Comparison of ENCODE assay signal across 18 cellular contexts in the genomic region with DNA sequence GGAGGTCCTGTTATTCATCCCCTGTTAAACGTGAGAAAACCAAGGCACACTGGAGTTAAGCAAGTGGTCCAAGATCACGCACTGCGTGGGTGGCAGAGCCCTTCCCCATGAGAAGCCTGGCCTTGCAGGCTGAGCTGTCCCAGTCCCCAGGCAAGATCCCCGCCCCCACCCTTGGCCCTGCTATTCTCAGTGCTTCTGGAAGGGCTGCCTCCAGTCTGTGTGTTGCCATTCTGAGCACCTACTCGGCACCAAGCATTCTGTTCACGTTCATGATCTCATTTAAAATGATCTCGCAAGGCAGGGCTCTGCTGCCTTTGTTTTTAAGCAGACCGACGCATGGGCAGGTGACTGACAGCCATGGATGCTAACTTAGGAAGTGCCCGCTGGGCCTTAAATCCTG.
A peak's percentile ranks its signal among the peaks of the same experiment; 100 is the strongest.
DNase-seq lines count a peak whose midpoint lies in the region; ATAC-seq, FAIRE-seq and TF ChIP-seq lines count a peak whose summit lies in the region.
"Had no signal": no experiment of that assay in that cellular context is flagged by ENCODE, and none has a peak within 500 bp of the region (broad histone marks: within the 10 kb centered on the region; RNA-seq: fewer than 3 reads in every experiment).

No MANE protein-coding gene starts in this region.

- H3K27ac Mint-ChIP-seq in stimulated activated naive CD8-positive, alpha-beta T cell treated with anti-CD3 and anti-CD28 coated beads, Interleukin-15, amount 100 ng/mL, for 72 hours, result no peak overlapping the region
- H3K27ac Mint-ChIP-seq in activated naive CD8-positive, alpha-beta T cell treated with anti-CD3 and anti-CD28 coated beads, Interleukin-2, amount 50 U/mL, for 24 hours, result no peak overlapping the region
- H3K27ac Mint-ChIP-seq: CD4-positive, alpha-beta memory T cell had no signal

- no peaks in the 10 kb centered on the region for H3K27me3 Mint-ChIP-seq in stimulated activated naive CD8-positive, alpha-beta T cell treated with anti-CD3 and anti-CD28 coated beads, Interleukin-15, amount 100 ng/mL, for 72 hours
- H3K27me3 Mint-ChIP-seq in activated naive CD8-positive, alpha-beta T cell treated with anti-CD3 and anti-CD28 coated beads, Interleukin-2, amount 50 U/mL, for 24 hours, result peaks cover 4% of the 10 kb centered on the region

- no peaks in the 10 kb centered on the region for H3K36me3 Mint-ChIP-seq in activated naive CD8-positive, alpha-beta T cell treated with anti-CD3 and anti-CD28 coated beads, Interleukin-2, amount 50 U/mL, for 24 hours (ENCODE audit: low read depth)
- H3K36me3 Mint-ChIP-seq: CD4-positive, alpha-beta memory T cell had no signal

- DNase-seq in anterior cingulate cortex (lab: John Stamatoyannopoulos, UW), result peak in 35 of 58 donors; percentile 6 to 63 (median 31)
- DNase-seq in head of caudate nucleus, result peak in 25 of 42 donors; percentile 8 to 70 (median 30)
- DNase-seq in nucleus accumbens (lab: John Stamatoyannopoulos, UW), result peak in 33 of 56 donors; percentile 7 to 66 (median 27)
- DNase-seq in GM10248 (ENCODE audit: extremely low spot score), result no peak
- DNase-seq in stimulated activated naive CD8-positive, alpha-beta T cell treated with anti-CD3 and anti-CD28 coated beads, Interleukin-15, amount 100 ng/mL, for 72 hours, result no peak
- DNase-seq in activated naive CD8-positive, alpha-beta T cell treated with anti-CD3 and anti-CD28 coated beads, Interleukin-2, amount 50 U/mL, for 24 hours, result no peak
- no peak for DNase-seq in GM19239 (ENCODE audit: insufficient read length, low spot score)
- DNase-seq: BE2C; CD4-positive, alpha-beta memory T cell; DMS153; DMS79 treated with DMSO at 0.1 percent for 48 hours; EL; GDM1; GM23248 had no signal

- no peak for TF ChIP-seq CTCF in GM10248 (IDR thresholded peaks at IDR 0.05; ENCODE audit: control extremely low read depth, extremely low read depth, low read depth, missing control alignments)

- ATAC-seq in stimulated activated naive CD8-positive, alpha-beta T cell treated with anti-CD3 and anti-CD28 coated beads, Interleukin-15, amount 100 ng/mL, for 72 hours, result no peak
- no peak for ATAC-seq in activated naive CD8-positive, alpha-beta T cell treated with anti-CD3 and anti-CD28 coated beads, Interleukin-2, amount 50 U/mL, for 24 hours
- ATAC-seq: HCT116 had no signal

- no peak for FAIRE-seq in GM19239 (lab: Jason Lieb, UNC)
- FAIRE-seq: A204.1, D721Med, H54 had no signal

- POLR2A ChIA-PET in GM10248 (lab: Yijun Ruan, JAX), result no interaction called here

- intact Hi-C loops in head of caudate nucleus (cut with DNase I), result no loop called here

- CTCF ChIA-PET in GM10248 (lab: Yijun Ruan, JAX), result no interaction called here

- no peak overlapping the region for H3K4me3 Mint-ChIP-seq in stimulated activated naive CD8-positive, alpha-beta T cell treated with anti-CD3 and anti-CD28 coated beads, Interleukin-15, amount 100 ng/mL, for 72 hours
- no peak overlapping the region for H3K4me3 Mint-ChIP-seq in activated naive CD8-positive, alpha-beta T cell treated with anti-CD3 and anti-CD28 coated beads, Interleukin-2, amount 50 U/mL, for 24 hours
- H3K4me3 Mint-ChIP-seq: CD4-positive, alpha-beta memory T cell had no signal

- H3K4me1 Mint-ChIP-seq in stimulated activated naive CD8-positive, alpha-beta T cell treated with anti-CD3 and anti-CD28 coated beads, Interleukin-15, amount 100 ng/mL, for 72 hours, result no peaks in the 10 kb centered on the region
- no peaks in the 10 kb centered on the region for H3K4me1 Mint-ChIP-seq in activated naive CD8-positive, alpha-beta T cell treated with anti-CD3 and anti-CD28 coated beads, Interleukin-2, amount 50 U/mL, for 24 hours
- H3K4me1 Mint-ChIP-seq: CD4-positive, alpha-beta memory T cell had no signal

- peaks cover 0 to 9% of the 10 kb centered on the region in 2 donors for H3K9me3 Mint-ChIP-seq in stimulated activated naive CD8-positive, alpha-beta T cell treated with anti-CD3 and anti-CD28 coated beads, Interleukin-15, amount 100 ng/mL, for 72 hours
- no peaks in the 10 kb centered on the region for H3K9me3 Mint-ChIP-seq in activated naive CD8-positive, alpha-beta T cell treated with anti-CD3 and anti-CD28 coated beads, Interleukin-2, amount 50 U/mL, for 24 hours

Comparison
In these comparisons a context has a peak if more than half of its experiments do, and no peak if none do; other contexts are left out.
1. DNase-seq: peak in anterior cingulate cortex (35 of 58), head of caudate nucleus (25 of 42) and nucleus accumbens (33 of 56); none in GM10248 (single experiment), stimulated activated naive CD8-positive, alpha-beta T cell treated with anti-CD3 and anti-CD28 coated beads, Interleukin-15, amount 100 ng/mL, for 72 hours (0 of 2), activated naive CD8-positive, alpha-beta T cell treated with anti-CD3 and anti-CD28 coated beads, Interleukin-2, amount 50 U/mL, for 24 hours (single experiment) and GM19239 (single experiment).